Comparison of ENCODE assay signal across 20 cellular contexts in the genomic region with DNA sequence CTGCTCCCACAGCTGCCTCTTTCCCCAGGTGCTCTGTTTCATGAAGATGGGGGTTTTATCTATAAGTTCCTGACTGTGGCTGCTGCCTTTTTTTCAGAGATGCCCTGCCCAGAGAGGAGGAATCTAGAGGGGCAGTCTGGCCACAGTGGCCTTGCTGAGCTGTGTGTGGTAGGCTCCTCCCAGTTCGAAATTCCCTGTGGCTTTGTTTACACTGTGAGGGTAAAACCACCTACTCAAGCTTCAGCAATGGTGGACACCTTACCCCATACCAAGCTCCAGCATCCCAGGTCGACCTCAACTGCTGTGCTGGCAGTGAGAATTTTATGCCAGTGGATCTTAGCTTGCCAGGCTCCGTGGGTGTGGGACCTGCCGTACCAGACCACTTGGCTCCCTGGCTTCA.
DNase-seq lines count a peak whose midpoint lies in the region; ATAC-seq and TF ChIP-seq lines count a peak whose summit lies in the region.
"Had no signal": no experiment of that assay in that cellular context is flagged by ENCODE, and none has a peak within 500 bp of the region (broad histone marks: within the 10 kb centered on the region; RNA-seq: fewer than 3 reads in every experiment).

No MANE protein-coding gene starts in this region.

- TF ChIP-seq CTCF in right atrium auricular region (IDR thresholded peaks at IDR 0.05), result no peak
- no peak for TF ChIP-seq CTCF in WTC11 (IDR thresholded peaks at IDR 0.05)

- WGBS in trophoblast cell (ENCODE audit: extremely low coverage, insufficient coverage, insufficient read length), result no CpG with 5 or more reads among the region's 4 CpGs
- WGBS in aorta, 2 donors, result 96 to 98% methylated on average over 4 of the region's 4 CpGs

- no peak overlapping the region for H3K18ac ChIP-seq in trophoblast cell (ENCODE audit: low read length)

- H3K27me3 ChIP-seq in right atrium auricular region, result no peaks in the 10 kb centered on the region
- H3K27me3 ChIP-seq in trophoblast cell (ENCODE audit: insufficient read depth, low read length), result no peaks in the 10 kb centered on the region
- H3K27me3 ChIP-seq in aorta (ENCODE audit: control insufficient read depth in 1 of 2, insufficient read depth in 2 of 2, low read length in 1 of 2), result no peaks in the 10 kb centered on the region
- H3K27me3 ChIP-seq: BLaER1 had no signal

- no peak overlapping the region for H2BK120ac ChIP-seq in trophoblast cell (ENCODE audit: insufficient read depth, low read length, poor library complexity)

- H3K4ac ChIP-seq in trophoblast cell (ENCODE audit: low read depth, low read length), result no peak overlapping the region

- H3K36me3 Mint-ChIP-seq in WTC11, result peaks cover 35% of the 10 kb centered on the region

- H4K12ac ChIP-seq in trophoblast cell (ENCODE audit: low read depth, low read length), result no peak overlapping the region

- no peaks in the 10 kb centered on the region for H3K27me3 Mint-ChIP-seq in WTC11 (ENCODE audit: low read depth)
- H3K27me3 Mint-ChIP-seq: B cell; CD4-positive, CD25-positive, alpha-beta regulatory T cell had no signal

- H2AFZ ChIP-seq in trophoblast cell (ENCODE audit: insufficient read depth, low read length, poor library complexity), result no peak overlapping the region

- POLR2A ChIA-PET in WTC11 (lab: Charles Lee), result no interaction called here

- H3K36me3 ChIP-seq in right atrium auricular region (no peaks in the 10 kb centered on the region), trophoblast cell (ENCODE audit: control insufficient read depth in 1 of 2, insufficient read depth in 2 of 2, low read length in 2 of 2) (no peaks in the 10 kb centered on the region), aorta (ENCODE audit: control insufficient read depth in 1 of 2, insufficient read depth in 2 of 2, low read length in 1 of 2) (no peaks in the 10 kb centered on the region)
- H3K36me3 ChIP-seq: BLaER1 had no signal

- no peak overlapping the region for H2BK5ac ChIP-seq in trophoblast cell (ENCODE audit: low read depth, low read length, poor library complexity)

- no peaks in the 10 kb centered on the region for H3K79me2 ChIP-seq in trophoblast cell (ENCODE audit: control insufficient read depth, insufficient read depth, low read length, poor library complexity)

- intact Hi-C loops in Right ventricle myocardium superior (cut with DNase I) (no loop called here), aorta (cut with DNase I) (no loop called here)

- no peaks in the 10 kb centered on the region for H3K4me1 ChIP-seq in right atrium auricular region
- no peaks in the 10 kb centered on the region for H3K4me1 ChIP-seq in trophoblast cell (ENCODE audit: control insufficient read depth in 1 of 2, insufficient read depth in 2 of 2, low read length in 2 of 2)
- no peaks in the 10 kb centered on the region for H3K4me1 ChIP-seq in aorta (ENCODE audit: control insufficient read depth in 1 of 2, insufficient read depth in 2 of 2, low read length in 2 of 2)
- H3K4me1 ChIP-seq: BLaER1, Caco-2 had no signal

- H3K9ac ChIP-seq in trophoblast cell (ENCODE audit: low read length), result peak overlapping the region; percentile 52
- H3K9ac ChIP-seq: BLaER1 had no signal

- no peak overlapping the region for H2AK5ac ChIP-seq in trophoblast cell (ENCODE audit: low read length)

- H4K8ac ChIP-seq in trophoblast cell (ENCODE audit: low read depth, low read length), result no peak overlapping the region

- peaks cover 0 to 13% of the 10 kb centered on the region in 2 donors for H3K9me3 ChIP-seq in right atrium auricular region
- peaks cover 4% of the 10 kb centered on the region for H3K9me3 ChIP-seq in trophoblast cell (ENCODE audit: insufficient read depth, low read depth, low read length)
- H3K9me3 ChIP-seq in aorta (ENCODE audit: control insufficient read depth, low read length), result no peaks in the 10 kb centered on the region

- H3K27ac ChIP-seq in right atrium auricular region, result no peak overlapping the region
- no peak overlapping the region for H3K27ac ChIP-seq in trophoblast cell (ENCODE audit: low read depth, low read length)
- no peak overlapping the region for H3K27ac ChIP-seq in aorta (ENCODE audit: low read depth in 1 of 2, low read length in 2 of 2)
- H3K27ac ChIP-seq: 22Rv1, BLaER1, C4-2B had no signal

- H3K14ac ChIP-seq in trophoblast cell (ENCODE audit: low read length), result no peak overlapping the region

- H3K4me2 ChIP-seq in trophoblast cell (ENCODE audit: low read length), result no peak overlapping the region
- H3K4me2 ChIP-seq: BLaER1 had no signal

- CTCF ChIA-PET in WTC11 (lab: Charles Lee), result no interaction called here

- no peak overlapping the region for H3K23ac ChIP-seq in trophoblast cell (ENCODE audit: low read length)

- H3K79me1 ChIP-seq in trophoblast cell (ENCODE audit: low read length), result no peaks in the 10 kb centered on the region

- no peak overlapping the region for H3K27ac Mint-ChIP-seq in WTC11
- H3K27ac Mint-ChIP-seq: B cell; CD4-positive, CD25-positive, alpha-beta regulatory T cell; CD8-positive, alpha-beta T cell had no signal

- DNase-seq in Right ventricle myocardium superior (peak; percentile 30), right atrium auricular region (ENCODE audit: low spot score) (no peak), WTC11 (ENCODE audit: low spot score) (no peak), trophoblast cell (no peak), aorta (no peak)
- DNase-seq in stimulated activated CD4-positive, alpha-beta T cell treated with anti-CD3 and anti-CD28 coated beads, Interleukin-4, amount 100 ng/mL, for 4 hours, result no peak
- DNase-seq: Caco-2; CD4-positive, CD25-positive, alpha-beta regulatory T cell; CD8-positive, alpha-beta T cell; DMS153; DND-41; GDM1; GOT3; H7; HCEC 1CT had no signal

- peaks cover 36% of the 10 kb centered on the region for H3K9me3 Mint-ChIP-seq in WTC11

- no peak overlapping the region for H3K4me3 Mint-ChIP-seq in WTC11
- H3K4me3 Mint-ChIP-seq: B cell; CD4-positive, CD25-positive, alpha-beta regulatory T cell; CD8-positive, alpha-beta T cell had no signal

- ATAC-seq in Right ventricle myocardium superior (ENCODE audit: poor library complexity) (no peak), WTC11 (peak; percentile 57), aorta (ENCODE audit: low FRiP score) (no peak), GM21619 (IDR thresholded peaks at IDR 0.05; ENCODE audit: unreplicated experiment) (no peak)
- ATAC-seq: CD8-positive, alpha-beta T cell had no signal

- no peak overlapping the region for H2BK12ac ChIP-seq in trophoblast cell (ENCODE audit: low read length)

- no peak overlapping the region for H3K4me3 ChIP-seq in right atrium auricular region
- H3K4me3 ChIP-seq in trophoblast cell (ENCODE audit: low read depth, low read length), result no peak overlapping the region
- H3K4me3 ChIP-seq in aorta (ENCODE audit: low read length in 2 of 2), result no peak overlapping the region
- H3K4me3 ChIP-seq: BLaER1 had no signal

- H3K4me1 Mint-ChIP-seq in WTC11, result peaks cover 2% of the 10 kb centered on the region; the same call in 1 of the 2 replicates
- H3K4me1 Mint-ChIP-seq: B cell; CD4-positive, CD25-positive, alpha-beta regulatory T cell had no signal

- H4K91ac ChIP-seq in trophoblast cell (ENCODE audit: low read depth, low read length), result no peak overlapping the region

TF ChIP-seq in WTC11, 78 proteins besides CTCF, POLR2A, EP300 and RAD21 (continues in another document):
- TF ChIP-seq EMX1 (CRISPR knock-in tag; IDR thresholded peaks at IDR 0.05) (no peak), ATF6 (CRISPR knock-in tag; IDR thresholded peaks at IDR 0.05) (no peak), ZNF416 (CRISPR knock-in tag; IDR thresholded peaks at IDR 0.05) (no peak), E2F5 (CRISPR knock-in tag; IDR thresholded peaks at IDR 0.05) (no peak), ATF1 (CRISPR knock-in tag; IDR thresholded peaks at IDR 0.05) (no peak), PRRX2 (CRISPR knock-in tag; IDR thresholded peaks at IDR 0.05) (no peak), CREM (CRISPR knock-in tag; IDR thresholded peaks at IDR 0.05) (no peak), ZNF423 (CRISPR knock-in tag; IDR thresholded peaks at IDR 0.05) (no peak)
- TF ChIP-seq, protein P1, sequence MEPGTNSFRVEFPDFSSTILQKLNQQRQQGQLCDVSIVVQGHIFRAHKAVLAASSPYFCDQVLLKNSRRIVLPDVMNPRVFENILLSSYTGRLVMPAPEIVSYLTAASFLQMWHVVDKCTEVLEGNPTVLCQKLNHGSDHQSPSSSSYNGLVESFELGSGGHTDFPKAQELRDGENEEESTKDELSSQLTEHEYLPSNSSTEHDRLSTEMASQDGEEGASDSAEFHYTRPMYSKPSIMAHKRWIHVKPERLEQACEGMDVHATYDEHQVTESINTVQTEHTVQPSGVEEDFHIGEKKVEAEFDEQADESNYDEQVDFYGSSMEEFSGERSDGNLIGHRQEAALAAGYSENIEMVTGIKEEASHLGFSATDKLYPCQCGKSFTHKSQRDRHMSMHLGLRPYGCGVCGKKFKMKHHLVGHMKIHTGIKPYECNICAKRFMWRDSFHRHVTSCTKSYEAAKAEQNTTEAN (CRISPR knock-in tag; IDR thresholded peaks at IDR 0.05), result no peak
